21 cellular contexts compared by ENCODE assay signal in genomic region chr16:52562770-52563169, GRCh38. TPM values are rescaled to one million over a fixed set of nuclear protein-coding genes. Genes with fewer than 3 reads are reported as not detected.
DNase-seq lines count a peak whose midpoint lies in the region; ATAC-seq and TF ChIP-seq lines count a peak whose summit lies in the region.
"Had no signal": no experiment of that assay in that cellular context is flagged by ENCODE, and none has a peak within 500 bp of the region (broad histone marks: within the 10 kb centered on the region; RNA-seq: fewer than 3 reads in every experiment).

No MANE protein-coding gene starts in this region.

- peak; percentile 13 for ATAC-seq in left lobe of liver
- no peak for ATAC-seq in GM19463 (IDR thresholded peaks at IDR 0.05; ENCODE audit: unreplicated experiment)
- ATAC-seq: HCT116 had no signal

- H3K9me3 Mint-ChIP-seq in progenitor cell of endocrine pancreas (ENCODE audit: low read depth), result peaks cover 4% of the 10 kb centered on the region

- H3K27me3 Mint-ChIP-seq in progenitor cell of endocrine pancreas, result no peaks in the 10 kb centered on the region
- H3K27me3 Mint-ChIP-seq: CD4-positive, alpha-beta memory T cell had no signal

- TF ChIP-seq POLR2A in Peyer's patch (IDR thresholded peaks at IDR 0.05), result no peak

- no peak overlapping the region for H3K4me3 Mint-ChIP-seq in progenitor cell of endocrine pancreas (ENCODE audit: low read depth)
- H3K4me3 Mint-ChIP-seq: CD4-positive, alpha-beta memory T cell; IgD-negative memory B cell had no signal

- H3K27me3 ChIP-seq in Peyer's patch, result no peaks in the 10 kb centered on the region
- H3K27me3 ChIP-seq: BLaER1 had no signal

- H3K36me3 Mint-ChIP-seq in progenitor cell of endocrine pancreas (ENCODE audit: insufficient read depth), result no peaks in the 10 kb centered on the region
- H3K36me3 Mint-ChIP-seq: CD4-positive, alpha-beta memory T cell; IgD-negative memory B cell had no signal

- no peak overlapping the region for H3K4me3 ChIP-seq in Peyer's patch
- H3K4me3 ChIP-seq: BLaER1 had no signal

- no peaks in the 10 kb centered on the region for H3K9me3 ChIP-seq in Peyer's patch
- H3K9me3 ChIP-seq: BLaER1, Caco-2 had no signal

- peaks cover 67% of the 10 kb centered on the region for H3K4me1 Mint-ChIP-seq in progenitor cell of endocrine pancreas (ENCODE audit: low read depth)
- H3K4me1 Mint-ChIP-seq: CD4-positive, alpha-beta memory T cell; IgD-negative memory B cell had no signal

- peaks cover 0 to 39% (median 2%) of the 10 kb centered on the region in 4 donors for H3K4me1 ChIP-seq in Peyer's patch
- H3K4me1 ChIP-seq: BLaER1 had no signal

- DNase-seq in Peyer's patch (no peak), left lobe of liver (ENCODE audit: low spot score) (no peak), progenitor cell of endocrine pancreas (ENCODE audit: low spot score, unreplicated experiment) (no peak), NCI-H1436 treated with DMSO at 0.1 percent for 48 hours (lab: John Stamatoyannopoulos, UW) (no peak)
- DNase-seq in effector CD4-positive, alpha-beta T cell, result no peak
- DNase-seq: ACHN; CD4-positive, alpha-beta memory T cell; GOT3; Karpas-422; NCI-H1436; Right ventricle myocardium superior had no signal

- H3K27ac ChIP-seq in C4-2B (peak overlapping the region; percentile 86; the same call in 1 of the 2 replicates), Peyer's patch (peak overlapping the region in 3 of 4 donors; percentile 17 to 78 (median 44))
- H3K27ac ChIP-seq: BLaER1 had no signal

- TF ChIP-seq CTCF in C4-2B (conservative IDR thresholded peaks at IDR 0.05), result no peak
- no peak for TF ChIP-seq CTCF in Peyer's patch (IDR thresholded peaks at IDR 0.05)
- no peak for TF ChIP-seq CTCF in progenitor cell of endocrine pancreas (IDR thresholded peaks at IDR 0.05; ENCODE audit: unreplicated experiment)

- peak overlapping the region; percentile 95 for H3K27ac Mint-ChIP-seq in progenitor cell of endocrine pancreas
- H3K27ac Mint-ChIP-seq: CD4-positive, alpha-beta memory T cell; IgD-negative memory B cell had no signal

- no peaks in the 10 kb centered on the region for H3K36me3 ChIP-seq in Peyer's patch
- H3K36me3 ChIP-seq: BLaER1 had no signal

RNA-seq across cellular contexts. Expression of gene TOX3, which starts 15.8 kb away (rescaled TPM):
- total RNA-seq in Peyer's patch (10 to 100 TPM in 3 of 4 donors, 1 to 10 TPM in 1; 5.0 to 24.5 (median 18.6) TPM), left lobe of liver (1.3 TPM), progenitor cell of endocrine pancreas (80.8 and 84.8 TPM in 2 replicates)
- total RNA-seq: CD4-positive, alpha-beta memory T cell; Daoy; M059J; Right ventricle myocardium superior; RPMI7951; SK-MEL-5 had no signal
